In genomic region chr5:107286447-107287098, GRCh38 we compare ENCODE assay signal across 23 cellular contexts.
"Had no signal": no experiment of that assay in that cellular context is flagged by ENCODE, and none has a peak within 500 bp of the region (broad histone marks: within the 10 kb centered on the region; RNA-seq: fewer than 3 reads in every experiment).

No MANE protein-coding gene starts in this region.

- H3K9me3 Mint-ChIP-seq: activated naive CD8-positive, alpha-beta T cell treated with anti-CD3 and anti-CD28 coated beads for 36 hours; brain; T-helper 1 cell treated with Interleukin-12 subunit alpha and Interleukin-12 subunit beta and Interleukin-4 antibody, amounts not matched to agents 30 μg/mL and 1 μg/mL, for 36 hours had no signal

- H3K36me3 Mint-ChIP-seq: activated naive CD8-positive, alpha-beta T cell treated with anti-CD3 and anti-CD28 coated beads for 36 hours; brain had no signal

- H3K27ac Mint-ChIP-seq: activated naive CD8-positive, alpha-beta T cell treated with anti-CD3 and anti-CD28 coated beads for 36 hours; brain; T-helper 1 cell treated with Interleukin-12 subunit alpha and Interleukin-12 subunit beta and Interleukin-4 antibody, amounts not matched to agents 30 μg/mL and 1 μg/mL, for 36 hours had no signal

- H3K4me3 Mint-ChIP-seq: activated naive CD8-positive, alpha-beta T cell treated with anti-CD3 and anti-CD28 coated beads for 36 hours; brain; T-helper 1 cell treated with Interleukin-12 subunit alpha and Interleukin-12 subunit beta and Interleukin-4 antibody, amounts not matched to agents 30 μg/mL and 1 μg/mL, for 36 hours had no signal

- DNase-seq: activated CD4-positive, alpha-beta T cell treated with anti-CD3 and anti-CD28 coated beads for 4 hours; activated CD4-positive, alpha-beta T cell treated with anti-CD3 and anti-CD28 coated beads, Interleukin-2, amount 50 U/mL, for 4 hours; activated effector memory CD4-positive, alpha-beta T cell treated with Interleukin-2 at 50 U/mL for 16 hours; activated naive CD8-positive, alpha-beta T cell treated with anti-CD3 and anti-CD28 coated beads for 36 hours; activated T-cell treated with anti-CD3 and anti-CD28 coated beads for 4 hours; adrenal gland; aorta; dorsolateral prefrontal cortex; effector memory CD4-positive, alpha-beta T cell; erythroblast; head of caudate nucleus; hypothalamus; kidney glomerular epithelial cell; left ventricle myocardium inferior; mesendoderm; mucosa of descending colon; nucleus accumbens; right cardiac atrium; stimulated activated CD4-positive, alpha-beta T cell treated with anti-CD3 and anti-CD28 coated beads, Interleukin-4, amount 100 ng/mL, for 1 hour; T-helper 9 cell; trophoblast cell had no signal
